Comparison of ENCODE assay signal across 8 cellular contexts in the genomic region with DNA sequence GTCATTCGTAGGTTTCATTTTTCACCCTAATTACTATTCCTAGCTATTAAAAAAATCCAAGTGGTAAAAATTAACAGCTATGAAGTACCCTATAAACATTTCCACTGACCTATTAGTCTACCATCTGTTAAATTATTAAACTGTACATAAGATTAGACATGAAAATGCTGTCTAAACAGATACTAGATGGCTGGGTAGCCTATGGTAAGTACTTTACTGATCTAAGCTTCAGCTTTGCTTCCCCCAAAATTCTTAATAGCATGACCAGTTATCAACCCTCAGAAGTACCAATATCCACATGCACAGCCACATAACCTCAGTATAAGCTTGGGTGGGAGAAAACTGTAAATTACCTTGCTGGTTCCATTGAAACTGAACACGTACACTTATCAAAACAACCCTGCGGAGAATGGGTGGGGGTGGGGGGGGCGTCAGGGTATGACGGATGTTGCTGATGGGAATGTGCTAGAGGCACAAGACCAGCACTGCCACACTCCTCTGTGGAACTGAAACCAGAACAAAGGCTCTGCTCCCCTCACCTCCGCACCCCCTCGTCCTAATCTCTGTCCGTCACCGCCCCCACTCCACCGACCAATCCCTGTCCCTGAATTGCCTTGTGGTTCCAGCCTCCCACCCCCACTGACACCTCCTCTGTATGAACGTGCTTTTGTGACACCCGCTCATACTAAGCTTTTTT. TPM values are rescaled to one million over a fixed set of nuclear protein-coding genes. Genes with fewer than 3 reads are reported as not detected.
A peak's percentile ranks its signal among the peaks of the same experiment; 100 is the strongest.
DNase-seq lines count a peak whose midpoint lies in the region; ATAC-seq and TF ChIP-seq lines count a peak whose summit lies in the region.

No MANE protein-coding gene starts in this region.

- H3K4me3 Mint-ChIP-seq in activated naive CD8-positive, alpha-beta T cell = peak overlapping the region; percentile 43
- H3K4me3 Mint-ChIP-seq in progenitor cell of endocrine pancreas (ENCODE audit: low read depth) = no peak overlapping the region

- peak; percentile 56 for DNase-seq in T follicular helper cell (ENCODE audit: low read depth)
- no peak for DNase-seq in progenitor cell of endocrine pancreas (ENCODE audit: low spot score, unreplicated experiment)
- DNase-seq in NCI-H2029 (lab: John Stamatoyannopoulos, UW) = no peak
- no peak for DNase-seq in NCI-H2196 (lab: John Stamatoyannopoulos, UW; ENCODE audit: unreplicated experiment)
- DNase-seq in pons (ENCODE audit: low spot score) = no peak

- peaks cover 2% of the 10 kb centered on the region for H3K36me3 Mint-ChIP-seq in activated naive CD8-positive, alpha-beta T cell
- H3K36me3 Mint-ChIP-seq in progenitor cell of endocrine pancreas (ENCODE audit: insufficient read depth) = no peaks in the 10 kb centered on the region

- peak overlapping the region; percentile 25 for H3K27ac Mint-ChIP-seq in activated naive CD8-positive, alpha-beta T cell
- peak overlapping the region; percentile 80 for H3K27ac Mint-ChIP-seq in progenitor cell of endocrine pancreas

- ATAC-seq in GM18511 (IDR thresholded peaks at IDR 0.05; ENCODE audit: unreplicated experiment) = peak; percentile 79
- ATAC-seq in HG02884 (IDR thresholded peaks at IDR 0.05; ENCODE audit: unreplicated experiment) = peak; percentile 70

- peaks cover 52% of the 10 kb centered on the region for H3K4me1 Mint-ChIP-seq in activated naive CD8-positive, alpha-beta T cell (ENCODE audit: low read depth)
- H3K4me1 Mint-ChIP-seq in progenitor cell of endocrine pancreas (ENCODE audit: low read depth) = peaks cover 17% of the 10 kb centered on the region

- H3K9me3 Mint-ChIP-seq in activated naive CD8-positive, alpha-beta T cell (ENCODE audit: low read depth) = no peaks in the 10 kb centered on the region
- no peaks in the 10 kb centered on the region for H3K9me3 Mint-ChIP-seq in progenitor cell of endocrine pancreas (ENCODE audit: low read depth)

- no peak for TF ChIP-seq CTCF in progenitor cell of endocrine pancreas (IDR thresholded peaks at IDR 0.05; ENCODE audit: unreplicated experiment)

- no peaks in the 10 kb centered on the region for H3K27me3 Mint-ChIP-seq in activated naive CD8-positive, alpha-beta T cell
- no peaks in the 10 kb centered on the region for H3K27me3 Mint-ChIP-seq in progenitor cell of endocrine pancreas

RNA-seq across cellular contexts. Expression of gene B4GALT5, which starts 45.3 kb away (rescaled TPM):
- 58.6 and 58.8 TPM in 2 replicates for total RNA-seq in progenitor cell of endocrine pancreas
